10 cellular contexts compared by ENCODE assay signal in genomic region chr16:1152123-1152638, GRCh38. TPM values are rescaled to one million over a fixed set of nuclear protein-coding genes. Genes with fewer than 3 reads are reported as not detected.
A peak's percentile ranks its signal among the peaks of the same experiment; 100 is the strongest.
DNase-seq lines count a peak whose midpoint lies in the region; ATAC-seq and TF ChIP-seq lines count a peak whose summit lies in the region.
"Had no signal": no experiment of that assay in that cellular context is flagged by ENCODE, and none has a peak within 500 bp of the region (broad histone marks: within the 10 kb centered on the region; RNA-seq: fewer than 3 reads in every experiment).

No MANE protein-coding gene starts in this region.

- H3K4me3 ChIP-seq in BJ (ENCODE audit: low read depth, low read length) (peak overlapping the region; percentile 31), WERI-Rb-1 (ENCODE audit: low read depth, low read length) (peak overlapping the region; percentile 50)

- no peaks in the 10 kb centered on the region for H3K4me1 Mint-ChIP-seq in dendritic cell treated with granulocyte-macrophage colony-stimulating factor and Interleukin-4, amounts not matched to agents 40 ng/mL and 50 ng/mL, for 4 days (ENCODE audit: low read depth)
- H3K4me1 Mint-ChIP-seq in progenitor cell of endocrine pancreas (ENCODE audit: low read depth), result peaks cover 4% of the 10 kb centered on the region

- peaks cover 3% of the 10 kb centered on the region for H3K9me3 Mint-ChIP-seq in dendritic cell treated with granulocyte-macrophage colony-stimulating factor and Interleukin-4, amounts not matched to agents 40 ng/mL and 50 ng/mL, for 4 days
- H3K9me3 Mint-ChIP-seq in progenitor cell of endocrine pancreas (ENCODE audit: low read depth), result no peaks in the 10 kb centered on the region

- H3K4me3 Mint-ChIP-seq in dendritic cell treated with granulocyte-macrophage colony-stimulating factor and Interleukin-4, amounts not matched to agents 40 ng/mL and 50 ng/mL, for 4 days, result peak overlapping the region; percentile 48
- H3K4me3 Mint-ChIP-seq in progenitor cell of endocrine pancreas (ENCODE audit: low read depth), result peak overlapping the region; percentile 62

- TF ChIP-seq CTCF in BJ (IDR thresholded peaks at IDR 0.05; ENCODE audit: insufficient read depth, low read depth, low read length) (no peak), WERI-Rb-1 (IDR thresholded peaks at IDR 0.05; ENCODE audit: low read depth, low read length) (no peak), progenitor cell of endocrine pancreas (IDR thresholded peaks at IDR 0.05; ENCODE audit: unreplicated experiment) (no peak)

- H3K9me3 ChIP-seq in WERI-Rb-1 (ENCODE audit: severe bottlenecking), result peaks cover 4% of the 10 kb centered on the region

- H3K36me3 ChIP-seq in BJ (ENCODE audit: control insufficient read depth, insufficient read depth, low read length), result no peaks in the 10 kb centered on the region
- H3K36me3 ChIP-seq in WERI-Rb-1, result peaks cover 19% of the 10 kb centered on the region

- DNase-seq in BJ (ENCODE audit: low read depth) (no peak), WERI-Rb-1 (peak; percentile 53), progenitor cell of endocrine pancreas (ENCODE audit: low spot score, unreplicated experiment) (no peak), NCI-H2107 (lab: John Stamatoyannopoulos, UW) (no peak)

- CTCF ChIA-PET in BJ (lab: Yijun Ruan, JAX), result interaction anchor here (0.8 kb wide), 1 partner anchor 22 kb away, joined by 3 read pairs; no protein-coding TSS in a partner anchor

- H3K27ac Mint-ChIP-seq in dendritic cell treated with granulocyte-macrophage colony-stimulating factor and Interleukin-4, amounts not matched to agents 40 ng/mL and 50 ng/mL, for 4 days, result no peak overlapping the region
- H3K27ac Mint-ChIP-seq in progenitor cell of endocrine pancreas, result no peak overlapping the region

- peak overlapping the region; percentile 72 for H3K27ac ChIP-seq in WERI-Rb-1

- ATAC-seq in HG03469 (IDR thresholded peaks at IDR 0.05; ENCODE audit: unreplicated experiment) (no peak), GM18520 (IDR thresholded peaks at IDR 0.05; ENCODE audit: unreplicated experiment) (no peak), HG02759 (IDR thresholded peaks at IDR 0.05; ENCODE audit: unreplicated experiment) (no peak)

- intact Hi-C loops in dendritic cell treated with granulocyte-macrophage colony-stimulating factor and Interleukin-4, amounts not matched to agents 40 ng/mL and 50 ng/mL, for 4 days (cut with micrococcal nuclease), result no loop called here

- POLR2A ChIA-PET in BJ (lab: Charles Lee), result no interaction called here

- H3K27me3 Mint-ChIP-seq in dendritic cell treated with granulocyte-macrophage colony-stimulating factor and Interleukin-4, amounts not matched to agents 40 ng/mL and 50 ng/mL, for 4 days, result peaks cover 57% of the 10 kb centered on the region
- peaks cover 11% of the 10 kb centered on the region for H3K27me3 Mint-ChIP-seq in progenitor cell of endocrine pancreas

- H3K36me3 Mint-ChIP-seq in dendritic cell treated with granulocyte-macrophage colony-stimulating factor and Interleukin-4, amounts not matched to agents 40 ng/mL and 50 ng/mL, for 4 days (ENCODE audit: low read depth), result no peaks in the 10 kb centered on the region
- H3K36me3 Mint-ChIP-seq in progenitor cell of endocrine pancreas (ENCODE audit: insufficient read depth), result peaks cover 1% of the 10 kb centered on the region

- peaks cover 10% of the 10 kb centered on the region for H3K27me3 ChIP-seq in BJ (ENCODE audit: control insufficient read depth, insufficient read depth, low read length)
- no peaks in the 10 kb centered on the region for H3K27me3 ChIP-seq in WERI-Rb-1 (ENCODE audit: insufficient read depth, low read depth, severe bottlenecking)

RNA-seq across cellular contexts. Expression of gene CACNA1H, which starts 0.7 kb away (rescaled TPM):
- 0.20 and 0.37 TPM in 2 replicates for polyA plus RNA-seq in BJ (2011; rRNA removed)
- polyA minus RNA-seq in BJ (2011; rRNA and poly(A)+ RNA removed), result 0.28 and 0.46 TPM in 2 replicates
- total RNA-seq in progenitor cell of endocrine pancreas, result 42.3 and 42.8 TPM in 2 replicates

RNA-seq across cellular contexts. Expression of gene C1QTNF8, which starts 56.1 kb away (rescaled TPM):
- not detected in 2 replicates for polyA plus RNA-seq in BJ (2011; rRNA removed)
- not detected in 2 replicates for polyA minus RNA-seq in BJ (2011; rRNA and poly(A)+ RNA removed)
- not detected in 2 replicates for total RNA-seq in progenitor cell of endocrine pancreas
- total RNA-seq: M059J, subcutaneous adipose tissue had no signal
